9 cellular contexts compared by ENCODE assay signal in the genomic region with DNA sequence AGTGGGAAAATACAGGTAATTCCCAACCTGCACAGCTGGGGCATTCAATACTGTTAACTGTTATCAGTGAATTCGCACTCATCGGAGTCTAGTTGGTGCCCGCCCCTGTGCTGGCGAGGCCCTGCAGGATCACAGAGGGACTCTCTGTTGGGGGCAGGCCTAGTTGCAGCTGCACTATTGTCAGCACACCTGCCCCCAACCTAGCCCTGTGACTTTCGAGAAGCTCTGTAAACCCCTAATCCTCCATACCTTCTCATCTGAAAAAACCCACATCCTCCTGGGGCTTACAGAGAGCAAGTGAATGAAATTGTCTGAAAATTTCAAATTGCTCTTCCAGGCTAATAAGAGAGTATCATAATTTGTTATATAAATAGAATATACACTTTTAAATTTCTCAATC.
DNase-seq lines count a peak whose midpoint lies in the region; ATAC-seq lines count a peak whose summit lies in the region.
"Had no signal": no experiment of that assay in that cellular context is flagged by ENCODE, and none has a peak within 500 bp of the region (broad histone marks: within the 10 kb centered on the region; RNA-seq: fewer than 3 reads in every experiment).

No MANE protein-coding gene starts in this region.

- no peaks in the 10 kb centered on the region for H3K36me3 ChIP-seq in effector memory CD4-positive, alpha-beta T cell (ENCODE audit: control insufficient read depth, insufficient read depth, low read length)
- H3K36me3 ChIP-seq in SJCRH30: no peaks in the 10 kb centered on the region

- no peaks in the 10 kb centered on the region for H3K27me3 Mint-ChIP-seq in central memory CD8-positive, alpha-beta T cell

- no peak overlapping the region for H3K27ac Mint-ChIP-seq in central memory CD8-positive, alpha-beta T cell (ENCODE audit: low read depth)

- DNase-seq in central memory CD8-positive, alpha-beta T cell (ENCODE audit: low spot score in 2 of 2): no peak
- DNase-seq in retina (no peak), GM03348 (ENCODE audit: low spot score) (no peak), SJCRH30 (no peak)
- no peak for DNase-seq in effector memory CD4-positive, alpha-beta T cell
- DNase-seq: NCI-H446 had no signal

- H3K27ac ChIP-seq in effector memory CD4-positive, alpha-beta T cell (ENCODE audit: insufficient read depth, low read length, poor library complexity, severe bottlenecking): no peak overlapping the region
- H3K27ac ChIP-seq in SJCRH30: no peak overlapping the region

- H3K4me3 Mint-ChIP-seq in central memory CD8-positive, alpha-beta T cell: no peak overlapping the region

- no peaks in the 10 kb centered on the region for H3K27me3 ChIP-seq in effector memory CD4-positive, alpha-beta T cell (replicated peaks; ENCODE audit: control insufficient read depth, insufficient read depth, low read length, poor library complexity, severe bottlenecking)
- H3K27me3 ChIP-seq in SJCRH30: no peaks in the 10 kb centered on the region

- H3K9me3 Mint-ChIP-seq in central memory CD8-positive, alpha-beta T cell: no peaks in the 10 kb centered on the region

- H3K9me3 ChIP-seq in effector memory CD4-positive, alpha-beta T cell (ENCODE audit: control insufficient read depth, low read length): no peaks in the 10 kb centered on the region
- H3K9me3 ChIP-seq in SJCRH30 (replicated peaks): no peaks in the 10 kb centered on the region

- ATAC-seq in GM18499 (IDR thresholded peaks at IDR 0.05; ENCODE audit: insufficient read depth, unreplicated experiment): peak; percentile 37
- ATAC-seq in GM21381 (IDR thresholded peaks at IDR 0.05; ENCODE audit: unreplicated experiment): peak; percentile 55
- peak; percentile 56 for ATAC-seq in HG03439 (IDR thresholded peaks at IDR 0.05; ENCODE audit: unreplicated experiment)
- ATAC-seq in central memory CD8-positive, alpha-beta T cell (replicated peaks; ENCODE audit: extremely low read depth, poor library complexity, severe bottlenecking): peak; percentile 64

- no peaks in the 10 kb centered on the region for H3K36me3 Mint-ChIP-seq in central memory CD8-positive, alpha-beta T cell (ENCODE audit: insufficient read depth)

- H3K4me3 ChIP-seq in effector memory CD4-positive, alpha-beta T cell (ENCODE audit: insufficient read depth, low read depth, low read length, poor library complexity, severe bottlenecking): no peak overlapping the region
- no peak overlapping the region for H3K4me3 ChIP-seq in SJCRH30

- H3K4me1 ChIP-seq in effector memory CD4-positive, alpha-beta T cell (ENCODE audit: control insufficient read depth, insufficient read depth, low read length, poor library complexity, severe bottlenecking): no peaks in the 10 kb centered on the region
- H3K4me1 ChIP-seq in SJCRH30: peaks cover 23% of the 10 kb centered on the region

- H3K4me1 Mint-ChIP-seq in central memory CD8-positive, alpha-beta T cell: peaks cover 7% of the 10 kb centered on the region
